In the genomic region with DNA sequence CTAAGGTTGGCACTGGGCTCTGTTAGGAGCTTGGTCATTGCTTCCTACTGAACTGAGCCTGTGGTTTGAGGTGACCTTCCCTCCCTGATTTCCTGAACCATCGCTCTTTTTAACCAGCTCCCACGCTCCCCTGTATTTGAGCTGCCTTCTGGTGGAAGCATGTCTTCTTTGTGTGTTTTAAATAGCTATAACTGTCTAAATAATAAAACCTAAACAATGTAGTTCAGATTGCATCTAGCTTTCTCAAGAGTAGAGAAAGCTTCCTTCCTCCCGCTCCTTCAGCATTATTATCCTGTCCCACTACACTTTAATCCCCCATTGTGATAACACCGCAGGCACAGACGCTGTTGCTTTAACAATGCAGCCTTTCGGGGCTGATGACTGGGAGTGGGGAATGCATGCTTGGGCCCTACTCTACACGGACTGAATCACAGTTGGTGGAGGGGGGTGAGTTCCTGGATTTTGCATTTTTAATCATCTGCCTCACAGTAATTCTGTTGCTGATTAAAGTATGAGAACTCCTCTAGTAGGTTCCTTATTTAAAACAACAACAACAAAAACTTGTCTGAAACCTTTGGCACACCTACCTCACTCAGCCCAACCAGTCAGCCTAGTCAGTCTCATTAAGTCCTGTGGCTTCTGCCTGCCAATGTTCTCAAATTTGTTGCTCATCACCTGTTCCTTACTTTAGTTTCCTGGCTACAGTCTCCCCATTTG, we compare ENCODE assay signal across 8 cellular contexts. TPM values are rescaled to one million over a fixed set of nuclear protein-coding genes. Genes with fewer than 3 reads are reported as not detected.
DNase-seq lines count a peak whose midpoint lies in the region; ATAC-seq and TF ChIP-seq lines count a peak whose summit lies in the region.

No MANE protein-coding gene starts in this region.

- no peaks in the 10 kb centered on the region for H3K36me3 Mint-ChIP-seq in MCF 10A (ENCODE audit: insufficient read depth, unreplicated experiment)

- ATAC-seq in left lung, result peak; percentile 51
- ATAC-seq in GM18861 (IDR thresholded peaks at IDR 0.05; ENCODE audit: unreplicated experiment), result no peak

- H3K9me3 ChIP-seq in left lung, result no peaks in the 10 kb centered on the region

- no peaks in the 10 kb centered on the region for H3K36me3 ChIP-seq in left lung

- H3K4me3 Mint-ChIP-seq in MCF 10A (ENCODE audit: unreplicated experiment), result peak overlapping the region; percentile 3

- DNase-seq in AG04449 (ENCODE audit: low read depth, low spot score) (no peak), KBM-7 (peak; percentile 78), MCF 10A (ENCODE audit: unreplicated experiment) (no peak), left lung (no peak), H4 (ENCODE audit: low spot score) (no peak), NK-92 (lab: John Stamatoyannopoulos, UW; ENCODE audit: unreplicated experiment) (no peak), NOMO-1 treated with DMSO at 0.1 percent for 48 hours (lab: John Stamatoyannopoulos, UW; ENCODE audit: unreplicated experiment) (no peak)

- no peak overlapping the region for H3K27ac ChIP-seq in left lung

- peaks cover 27% of the 10 kb centered on the region for H3K4me1 Mint-ChIP-seq in MCF 10A (ENCODE audit: insufficient read depth, unreplicated experiment)

- H3K27me3 Mint-ChIP-seq in MCF 10A (ENCODE audit: insufficient read depth, unreplicated experiment), result peaks cover 21% of the 10 kb centered on the region

- TF ChIP-seq CTCF in AG04449 (IDR thresholded peaks at IDR 0.05; ENCODE audit: insufficient read depth, low read length, missing control alignments), result no peak
- TF ChIP-seq CTCF in MCF 10A (IDR thresholded peaks at IDR 0.05; ENCODE audit: unreplicated experiment), result no peak
- TF ChIP-seq CTCF in left lung (IDR thresholded peaks at IDR 0.05), result no peak

- H3K27me3 ChIP-seq in left lung, result no peaks in the 10 kb centered on the region

- CTCF ChIA-PET in AG04449 (lab: Yijun Ruan, JAX) (no interaction called here), MCF 10A (lab: Yijun Ruan, JAX) (interaction anchor here (0.6 to 1.3 kb wide), 4 partner anchors 15 to 55 kb away, joined by 3 to 7 read pairs (median 4); no protein-coding TSS in a partner anchor)

- no TSS peak for BruUV-seq in MCF 10A (replicated peaks; lab: Mats Ljungman, UMichigan)

- peak overlapping the region; percentile 55 for H3K27ac Mint-ChIP-seq in MCF 10A (ENCODE audit: low read depth, unreplicated experiment)

- intact Hi-C loops in MCF 10A (cut with micrococcal nuclease) (no loop called here), left lung (cut with DNase I) (no loop called here)

- in situ Hi-C loops in KBM-7 (cut with MboI; ENCODE audit: low pct_unique_long_range_greater_than_20kb, low sequenced_read_pairs), result no loop called here

- POLR2A ChIA-PET in AG04449 (lab: Yijun Ruan, JAX), result no interaction called here
- POLR2A ChIA-PET in MCF 10A (lab: Yijun Ruan, JAX), result no interaction called here

- H3K4me1 ChIP-seq in left lung, result peaks cover 0 to 7% of the 10 kb centered on the region in 2 donors

- H3K4me3 ChIP-seq in AG04449 (ENCODE audit: low read depth, low read length) (peak overlapping the region; percentile 12; the same call in 1 of the 2 replicates), left lung (no peak overlapping the region)

- H3K9me3 Mint-ChIP-seq in MCF 10A (ENCODE audit: unreplicated experiment), result no peaks in the 10 kb centered on the region

RNA-seq across cellular contexts. Expression of a gene that starts 6.6 kb away (rescaled TPM):
- total RNA-seq in MCF 10A (2022) (160 and 181 TPM in 2 replicates), left lung (10 to 100 TPM; 68.6 to 80.4 TPM)
- 188 and 213 TPM in 2 replicates for total RNA-seq in H4 (2014; rRNA removed; shearing (Covaris generic))
